In the genomic region with DNA sequence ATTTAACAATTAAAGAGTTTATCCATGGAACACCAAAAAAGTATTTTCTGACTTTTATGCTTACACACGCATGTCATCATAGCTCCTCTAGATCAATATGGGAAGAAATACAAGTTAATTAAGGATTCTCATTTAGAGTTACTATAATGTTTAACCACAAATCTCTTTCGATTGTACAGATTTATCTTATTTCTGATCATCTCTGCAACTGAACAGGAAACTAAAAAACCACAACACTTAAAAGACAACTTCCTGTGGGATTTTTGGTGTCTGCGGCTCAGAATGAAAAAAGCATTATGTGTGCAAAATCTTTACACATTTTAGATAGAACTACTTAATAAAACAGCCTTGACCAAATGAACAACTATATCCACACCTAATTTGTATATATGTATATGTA, we compare ENCODE assay signal across 10 cellular contexts. TPM values are rescaled to one million over a fixed set of nuclear protein-coding genes. Genes with fewer than 3 reads are reported as not detected.
DNase-seq lines count a peak whose midpoint lies in the region; ATAC-seq lines count a peak whose summit lies in the region.
"Had no signal": no experiment of that assay in that cellular context is flagged by ENCODE, and none has a peak within 500 bp of the region (broad histone marks: within the 10 kb centered on the region; RNA-seq: fewer than 3 reads in every experiment).

No MANE protein-coding gene starts in this region.

- DNase-seq in EL: peak; percentile 47
- DNase-seq in NOMO-1 treated with DMSO at 0.1 percent for 48 hours (lab: John Stamatoyannopoulos, UW; ENCODE audit: unreplicated experiment): peak; percentile 81
- DNase-seq in dermis blood vessel endothelial cell: peak; percentile 30
- no peak for DNase-seq in AML-193 (lab: John Stamatoyannopoulos, UW)
- no peak for DNase-seq in stimulated activated CD4-positive, alpha-beta T cell treated with anti-CD3 and anti-CD28 coated beads, Interleukin-2, amount 100 ng/mL, for 48 hours
- DNase-seq: naive B cell, NCI-H1436 treated with DMSO at 0.1 percent for 48 hours had no signal

- ATAC-seq in GM19035 (IDR thresholded peaks at IDR 0.05; ENCODE audit: unreplicated experiment): peak; percentile 58
- no peak for ATAC-seq in GM21737 (IDR thresholded peaks at IDR 0.05; ENCODE audit: unreplicated experiment)
- no peak for ATAC-seq in GM19395 (IDR thresholded peaks at IDR 0.05; ENCODE audit: unreplicated experiment)

RNA-seq across cellular contexts. Expression of a gene that starts 2.9 kb away (rescaled TPM):
- total RNA-seq in dermis blood vessel endothelial cell: 122 and 184 TPM in 2 replicates

Comparison
In these comparisons a context has a peak if more than half of its experiments do, and no peak if none do; other contexts are left out.
1. DNase-seq: peak in EL (single experiment), NOMO-1 treated with DMSO at 0.1 percent for 48 hours (single experiment) and dermis blood vessel endothelial cell (single experiment); none in AML-193 (0 of 2) and stimulated activated CD4-positive, alpha-beta T cell treated with anti-CD3 and anti-CD28 coated beads, Interleukin-2, amount 100 ng/mL, for 48 hours (0 of 2).